ENCODE assay signal across 9 cellular contexts in genomic region chr4:40289366-40290188, GRCh38. TPM values are rescaled to one million over a fixed set of nuclear protein-coding genes. Genes with fewer than 3 reads are reported as not detected.
A peak's percentile ranks its signal among the peaks of the same experiment; 100 is the strongest.
DNase-seq lines count a peak whose midpoint lies in the region; ATAC-seq and TF ChIP-seq lines count a peak whose summit lies in the region.
"Had no signal": no experiment of that assay in that cellular context is flagged by ENCODE, and none has a peak within 500 bp of the region (broad histone marks: within the 10 kb centered on the region; RNA-seq: fewer than 3 reads in every experiment).

No MANE protein-coding gene starts in this region.

- H3K4me2 ChIP-seq in hepatocyte = no peak overlapping the region

- H3K36me3 Mint-ChIP-seq in activated T-cell treated with anti-CD3 and anti-CD28 coated beads, Interleukin-2, amount 50 U/mL, for 4 hours (ENCODE audit: insufficient read depth) = no peaks in the 10 kb centered on the region
- H3K36me3 Mint-ChIP-seq in activated naive CD8-positive, alpha-beta T cell treated with anti-CD3 and anti-CD28 coated beads, Interleukin-2, amount 10 ng/mL, durations not matched to agents 7 days and 5 days = peaks cover 5% of the 10 kb centered on the region

- H3K9me2 ChIP-seq in hepatocyte (replicated peaks; ENCODE audit: insufficient read depth) = no peaks in the 10 kb centered on the region

- peaks cover 66% of the 10 kb centered on the region for H3K4me1 Mint-ChIP-seq in activated T-cell treated with anti-CD3 and anti-CD28 coated beads, Interleukin-2, amount 50 U/mL, for 4 hours (ENCODE audit: low read depth)
- peaks cover 41% of the 10 kb centered on the region for H3K4me1 Mint-ChIP-seq in activated naive CD8-positive, alpha-beta T cell treated with anti-CD3 and anti-CD28 coated beads, Interleukin-2, amount 10 ng/mL, durations not matched to agents 7 days and 5 days

- TF ChIP-seq CTCF in hepatocyte (IDR thresholded peaks at IDR 0.05; ENCODE audit: poor library complexity) (no peak), GM10248 (IDR thresholded peaks at IDR 0.05; ENCODE audit: control extremely low read depth, extremely low read depth, low read depth, missing control alignments) (no peak)

- H3K27ac ChIP-seq in hepatocyte = no peak overlapping the region

- peaks cover under 1% of the 10 kb centered on the region for H3K9me3 Mint-ChIP-seq in activated T-cell treated with anti-CD3 and anti-CD28 coated beads, Interleukin-2, amount 50 U/mL, for 4 hours
- peaks cover 2% of the 10 kb centered on the region for H3K9me3 Mint-ChIP-seq in activated naive CD8-positive, alpha-beta T cell treated with anti-CD3 and anti-CD28 coated beads, Interleukin-2, amount 10 ng/mL, durations not matched to agents 7 days and 5 days

- peak overlapping the region; percentile 55 for H3K4me3 Mint-ChIP-seq in activated T-cell treated with anti-CD3 and anti-CD28 coated beads, Interleukin-2, amount 50 U/mL, for 4 hours
- peak overlapping the region; percentile 70 for H3K4me3 Mint-ChIP-seq in activated naive CD8-positive, alpha-beta T cell treated with anti-CD3 and anti-CD28 coated beads, Interleukin-2, amount 10 ng/mL, durations not matched to agents 7 days and 5 days

- peak overlapping the region; percentile 86 for H3K27ac Mint-ChIP-seq in activated naive CD8-positive, alpha-beta T cell treated with anti-CD3 and anti-CD28 coated beads, Interleukin-2, amount 10 ng/mL, durations not matched to agents 7 days and 5 days

- no peaks in the 10 kb centered on the region for H3K36me3 ChIP-seq in hepatocyte (replicated peaks; ENCODE audit: insufficient read depth, low read depth)

- H3K4me3 ChIP-seq in hepatocyte = no peak overlapping the region
- H3K4me3 ChIP-seq: lung had no signal

- no peaks in the 10 kb centered on the region for H4K20me1 ChIP-seq in hepatocyte (ENCODE audit: insufficient read depth, poor library complexity, severe bottlenecking)

- no peaks in the 10 kb centered on the region for H3K9me3 ChIP-seq in hepatocyte (ENCODE audit: low read depth)

- no peak overlapping the region for H2AFZ ChIP-seq in hepatocyte

- no peaks in the 10 kb centered on the region for H3K79me2 ChIP-seq in hepatocyte

- no peaks in the 10 kb centered on the region for H3K27me3 Mint-ChIP-seq in activated T-cell treated with anti-CD3 and anti-CD28 coated beads, Interleukin-2, amount 50 U/mL, for 4 hours (ENCODE audit: low read depth)
- H3K27me3 Mint-ChIP-seq in activated naive CD8-positive, alpha-beta T cell treated with anti-CD3 and anti-CD28 coated beads, Interleukin-2, amount 10 ng/mL, durations not matched to agents 7 days and 5 days = no peaks in the 10 kb centered on the region

- no peaks in the 10 kb centered on the region for H3K4me1 ChIP-seq in hepatocyte (ENCODE audit: insufficient read depth)

- DNase-seq in activated T-cell treated with anti-CD3 and anti-CD28 coated beads, Interleukin-2, amount 50 U/mL, for 4 hours = no peak
- no peak for DNase-seq in activated T-cell treated with anti-CD3 and anti-CD28 coated beads, Interleukin-2, amount 50 U/mL, for 1 hour
- DNase-seq in NCI-H1105 (lab: John Stamatoyannopoulos, UW) (peak; percentile 3), hepatocyte (ENCODE audit: low spot score) (no peak), GM10248 (ENCODE audit: extremely low spot score) (no peak), activated gamma-delta T cell (lab: John Stamatoyannopoulos, UW) (no peak)
- DNase-seq in activated naive CD8-positive, alpha-beta T cell treated with anti-CD3 and anti-CD28 coated beads, Interleukin-2, amount 10 ng/mL, durations not matched to agents 7 days and 5 days = no peak
- no peak for DNase-seq in stimulated activated naive CD8-positive, alpha-beta T cell treated with anti-CD3 and anti-CD28 coated beads, Interleukin-15, Interleukin-2, amounts not matched to agents 100 U/mL and 50 U/mL, for 24 hours

- H3K27me3 ChIP-seq in hepatocyte = no peaks in the 10 kb centered on the region

- 78% methylated on average over 7 of the region's 7 CpGs for WGBS in hepatocyte (ENCODE audit: low lambda C conversion rate, missing lambda C conversion rate)

- POLR2A ChIA-PET in activated naive CD8-positive, alpha-beta T cell treated with anti-CD3 and anti-CD28 coated beads, Interleukin-2, amount 10 ng/mL, durations not matched to agents 7 days and 5 days (lab: Charles Lee) = interaction anchor here (0.6 to 1.6 kb wide), 6 partner anchors 11 to 98 kb away, joined by 3 to 4 read pairs (median 4); no protein-coding TSS in a partner anchor
- POLR2A ChIA-PET in GM10248 (lab: Yijun Ruan, JAX) = no interaction called here

- peak; percentile 85 to 95 for ATAC-seq in activated T-cell treated with anti-CD3 and anti-CD28 coated beads, Interleukin-2, amount 50 U/mL, for 4 hours
- peak; percentile 64 for ATAC-seq in activated naive CD8-positive, alpha-beta T cell treated with anti-CD3 and anti-CD28 coated beads, Interleukin-2, amount 10 ng/mL, durations not matched to agents 7 days and 5 days (ENCODE audit: low read depth)
- peak; percentile 81 for ATAC-seq in stimulated activated naive CD8-positive, alpha-beta T cell treated with anti-CD3 and anti-CD28 coated beads, Interleukin-15, Interleukin-2, amounts not matched to agents 100 U/mL and 50 U/mL, for 24 hours

- CTCF ChIA-PET in GM10248 (lab: Yijun Ruan, JAX) = interaction anchor here (1.0 to 4.3 kb wide), 5 partner anchors 14 to 36 kb away, joined by 3 to 13 read pairs (median 5); no protein-coding TSS in a partner anchor

RNA-seq across cellular contexts. Expression of gene CHRNA9, which starts 45.6 kb away (rescaled TPM):
- total RNA-seq in activated T-cell treated with anti-CD3 and anti-CD28 coated beads, Interleukin-2, amount 50 U/mL, for 4 hours = not detected
- under 1 TPM; 0.55 to 0.68 TPM for total RNA-seq in activated naive CD8-positive, alpha-beta T cell treated with anti-CD3 and anti-CD28 coated beads, Interleukin-2, amount 10 ng/mL, durations not matched to agents 7 days and 5 days
- total RNA-seq in hepatocyte = 0.50 and 1.5 TPM in 2 replicates
- polyA plus RNA-seq in hepatocyte = 1.6 TPM in 1 of 2 replicates, not detected in the other
- polyA plus RNA-seq: lung had no signal
